1 cellular context compared by ENCODE assay signal in the genomic region with DNA sequence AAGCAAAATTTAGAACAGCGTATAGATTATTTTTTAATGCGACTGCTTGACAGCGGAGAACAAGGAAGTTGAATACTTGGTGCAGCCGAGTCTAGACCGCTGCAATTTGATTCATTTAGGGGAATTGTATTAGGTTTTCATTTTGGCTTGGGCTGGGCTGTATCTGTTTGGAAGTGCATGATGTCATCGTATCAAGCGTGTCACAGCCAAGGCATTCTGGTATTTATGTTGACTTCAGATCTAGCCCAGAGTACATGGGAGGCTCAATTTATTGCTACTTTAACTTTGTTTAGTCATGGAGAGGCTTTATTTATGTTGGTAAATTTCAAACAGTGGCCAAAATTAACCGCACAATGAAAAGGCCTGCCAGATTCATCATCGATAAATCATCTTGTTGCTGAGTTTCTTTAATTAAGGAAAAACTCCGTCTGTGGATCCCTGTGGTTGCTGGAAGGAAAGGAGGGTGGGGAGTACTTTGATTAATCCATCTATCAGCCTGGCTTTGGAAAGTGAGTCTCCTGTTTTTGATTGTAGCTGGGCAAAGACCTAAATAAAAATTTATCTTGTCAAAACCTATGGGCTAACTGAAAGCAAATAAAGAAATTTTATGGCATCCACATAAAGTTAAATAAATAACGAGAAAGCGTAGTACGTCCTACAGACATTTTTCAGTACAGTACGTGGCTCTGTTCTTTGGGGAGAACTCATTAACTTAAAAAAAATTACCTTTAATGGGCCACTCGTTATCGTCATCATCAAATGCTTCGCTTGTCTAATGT.
TF ChIP-seq lines count a peak whose summit lies in the region.

No MANE protein-coding gene starts in this region.

TF ChIP-seq in HEK293, 187 proteins besides CTCF, POLR2A, EP300 and RAD21 (continued from another document and continues in another):
- TF ChIP-seq, protein P1, sequence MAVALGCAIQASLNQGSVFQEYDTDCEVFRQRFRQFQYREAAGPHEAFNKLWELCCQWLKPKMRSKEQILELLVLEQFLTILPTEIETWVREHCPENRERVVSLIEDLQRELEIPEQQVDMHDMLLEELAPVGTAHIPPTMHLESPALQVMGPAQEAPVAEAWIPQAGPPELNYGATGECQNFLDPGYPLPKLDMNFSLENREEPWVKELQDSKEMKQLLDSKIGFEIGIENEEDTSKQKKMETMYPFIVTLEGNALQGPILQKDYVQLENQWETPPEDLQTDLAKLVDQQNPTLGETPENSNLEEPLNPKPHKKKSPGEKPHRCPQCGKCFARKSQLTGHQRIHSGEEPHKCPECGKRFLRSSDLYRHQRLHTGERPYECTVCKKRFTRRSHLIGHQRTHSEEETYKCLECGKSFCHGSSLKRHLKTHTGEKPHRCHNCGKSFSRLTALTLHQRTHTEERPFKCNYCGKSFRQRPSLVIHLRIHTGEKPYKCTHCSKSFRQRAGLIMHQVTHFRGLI (tag by site-specific recombination; IDR thresholded peaks at IDR 0.05): peak; percentile 72; the same call in 1 of the 2 replicates
- TF ChIP-seq, protein P2, sequence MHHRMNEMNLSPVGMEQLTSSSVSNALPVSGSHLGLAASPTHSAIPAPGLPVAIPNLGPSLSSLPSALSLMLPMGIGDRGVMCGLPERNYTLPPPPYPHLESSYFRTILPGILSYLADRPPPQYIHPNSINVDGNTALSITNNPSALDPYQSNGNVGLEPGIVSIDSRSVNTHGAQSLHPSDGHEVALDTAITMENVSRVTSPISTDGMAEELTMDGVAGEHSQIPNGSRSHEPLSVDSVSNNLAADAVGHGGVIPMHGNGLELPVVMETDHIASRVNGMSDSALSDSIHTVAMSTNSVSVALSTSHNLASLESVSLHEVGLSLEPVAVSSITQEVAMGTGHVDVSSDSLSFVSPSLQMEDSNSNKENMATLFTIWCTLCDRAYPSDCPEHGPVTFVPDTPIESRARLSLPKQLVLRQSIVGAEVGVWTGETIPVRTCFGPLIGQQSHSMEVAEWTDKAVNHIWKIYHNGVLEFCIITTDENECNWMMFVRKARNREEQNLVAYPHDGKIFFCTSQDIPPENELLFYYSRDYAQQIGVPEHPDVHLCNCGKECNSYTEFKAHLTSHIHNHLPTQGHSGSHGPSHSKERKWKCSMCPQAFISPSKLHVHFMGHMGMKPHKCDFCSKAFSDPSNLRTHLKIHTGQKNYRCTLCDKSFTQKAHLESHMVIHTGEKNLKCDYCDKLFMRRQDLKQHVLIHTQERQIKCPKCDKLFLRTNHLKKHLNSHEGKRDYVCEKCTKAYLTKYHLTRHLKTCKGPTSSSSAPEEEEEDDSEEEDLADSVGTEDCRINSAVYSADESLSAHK (tag by site-specific recombination; IDR thresholded peaks at IDR 0.05): peak; percentile 82
- peak; percentile 37; the same call in 1 of the 2 replicates for TF ChIP-seq ZNF558 (tag by site-specific recombination; IDR thresholded peaks at IDR 0.05)
- TF ChIP-seq ZFP69B (tag by site-specific recombination; IDR thresholded peaks at IDR 0.05): peak; percentile 48; the same call in 1 of the 2 replicates
- TF ChIP-seq, protein P3, sequence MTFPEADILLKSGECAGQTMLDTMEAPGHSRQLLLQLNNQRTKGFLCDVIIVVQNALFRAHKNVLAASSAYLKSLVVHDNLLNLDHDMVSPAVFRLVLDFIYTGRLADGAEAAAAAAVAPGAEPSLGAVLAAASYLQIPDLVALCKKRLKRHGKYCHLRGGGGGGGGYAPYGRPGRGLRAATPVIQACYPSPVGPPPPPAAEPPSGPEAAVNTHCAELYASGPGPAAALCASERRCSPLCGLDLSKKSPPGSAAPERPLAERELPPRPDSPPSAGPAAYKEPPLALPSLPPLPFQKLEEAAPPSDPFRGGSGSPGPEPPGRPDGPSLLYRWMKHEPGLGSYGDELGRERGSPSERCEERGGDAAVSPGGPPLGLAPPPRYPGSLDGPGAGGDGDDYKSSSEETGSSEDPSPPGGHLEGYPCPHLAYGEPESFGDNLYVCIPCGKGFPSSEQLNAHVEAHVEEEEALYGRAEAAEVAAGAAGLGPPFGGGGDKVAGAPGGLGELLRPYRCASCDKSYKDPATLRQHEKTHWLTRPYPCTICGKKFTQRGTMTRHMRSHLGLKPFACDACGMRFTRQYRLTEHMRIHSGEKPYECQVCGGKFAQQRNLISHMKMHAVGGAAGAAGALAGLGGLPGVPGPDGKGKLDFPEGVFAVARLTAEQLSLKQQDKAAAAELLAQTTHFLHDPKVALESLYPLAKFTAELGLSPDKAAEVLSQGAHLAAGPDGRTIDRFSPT (tag by site-specific recombination; IDR thresholded peaks at IDR 0.05): no peak
- TF ChIP-seq, protein P4, sequence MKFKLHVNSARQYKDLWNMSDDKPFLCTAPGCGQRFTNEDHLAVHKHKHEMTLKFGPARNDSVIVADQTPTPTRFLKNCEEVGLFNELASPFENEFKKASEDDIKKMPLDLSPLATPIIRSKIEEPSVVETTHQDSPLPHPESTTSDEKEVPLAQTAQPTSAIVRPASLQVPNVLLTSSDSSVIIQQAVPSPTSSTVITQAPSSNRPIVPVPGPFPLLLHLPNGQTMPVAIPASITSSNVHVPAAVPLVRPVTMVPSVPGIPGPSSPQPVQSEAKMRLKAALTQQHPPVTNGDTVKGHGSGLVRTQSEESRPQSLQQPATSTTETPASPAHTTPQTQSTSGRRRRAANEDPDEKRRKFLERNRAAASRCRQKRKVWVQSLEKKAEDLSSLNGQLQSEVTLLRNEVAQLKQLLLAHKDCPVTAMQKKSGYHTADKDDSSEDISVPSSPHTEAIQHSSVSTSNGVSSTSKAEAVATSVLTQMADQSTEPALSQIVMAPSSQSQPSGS (tag by site-specific recombination; IDR thresholded peaks at IDR 0.05; ENCODE audit: low read depth): peak; percentile 97
- 0 out of 2 replicates have a peak, but pooled peaks have one; percentile 20 for TF ChIP-seq IKZF3 (tag by site-specific recombination; IDR thresholded peaks at IDR 0.05)
- TF ChIP-seq ZNF404 (tag by site-specific recombination; IDR thresholded peaks at IDR 0.05): no peak
- peak; percentile 42 for TF ChIP-seq GLIS1 (tag by site-specific recombination; IDR thresholded peaks at IDR 0.05)
- TF ChIP-seq OSR2 (tag by site-specific recombination; IDR thresholded peaks at IDR 0.05): peak; percentile 83
- TF ChIP-seq ZBTB8A (tag by site-specific recombination; IDR thresholded peaks at IDR 0.05): no peak
- peak; percentile 93 for TF ChIP-seq ZNF629 (tag by site-specific recombination; IDR thresholded peaks at IDR 0.05)
- peak; percentile 91 for TF ChIP-seq ZEB2 (tag by site-specific recombination; IDR thresholded peaks at IDR 0.05)
- peak; percentile 25; the same call in 1 of the 2 replicates for TF ChIP-seq ZNF37A (tag by site-specific recombination; IDR thresholded peaks at IDR 0.05)
- TF ChIP-seq ZXDB (tag by site-specific recombination; IDR thresholded peaks at IDR 0.05): peak; percentile 74
- TF ChIP-seq, protein P5, sequence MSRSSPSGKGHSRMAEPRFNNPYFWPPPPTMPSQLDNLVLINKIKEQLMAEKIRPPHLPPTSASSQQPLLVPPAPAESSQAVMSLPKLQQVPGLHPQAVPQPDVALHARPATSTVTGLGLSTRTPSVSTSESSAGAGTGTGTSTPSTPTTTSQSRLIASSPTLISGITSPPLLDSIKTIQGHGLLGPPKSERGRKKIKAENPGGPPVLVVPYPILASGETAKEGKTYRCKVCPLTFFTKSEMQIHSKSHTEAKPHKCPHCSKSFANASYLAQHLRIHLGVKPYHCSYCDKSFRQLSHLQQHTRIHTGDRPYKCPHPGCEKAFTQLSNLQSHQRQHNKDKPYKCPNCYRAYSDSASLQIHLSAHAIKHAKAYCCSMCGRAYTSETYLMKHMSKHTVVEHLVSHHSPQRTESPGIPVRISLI (tag by site-specific recombination; IDR thresholded peaks at IDR 0.05): 0 out of 2 replicates have a peak, but pooled peaks have one; percentile 36
- TF ChIP-seq ZBTB17 (tag by site-specific recombination; IDR thresholded peaks at IDR 0.05): peak; percentile 88
- TF ChIP-seq, protein P6, sequence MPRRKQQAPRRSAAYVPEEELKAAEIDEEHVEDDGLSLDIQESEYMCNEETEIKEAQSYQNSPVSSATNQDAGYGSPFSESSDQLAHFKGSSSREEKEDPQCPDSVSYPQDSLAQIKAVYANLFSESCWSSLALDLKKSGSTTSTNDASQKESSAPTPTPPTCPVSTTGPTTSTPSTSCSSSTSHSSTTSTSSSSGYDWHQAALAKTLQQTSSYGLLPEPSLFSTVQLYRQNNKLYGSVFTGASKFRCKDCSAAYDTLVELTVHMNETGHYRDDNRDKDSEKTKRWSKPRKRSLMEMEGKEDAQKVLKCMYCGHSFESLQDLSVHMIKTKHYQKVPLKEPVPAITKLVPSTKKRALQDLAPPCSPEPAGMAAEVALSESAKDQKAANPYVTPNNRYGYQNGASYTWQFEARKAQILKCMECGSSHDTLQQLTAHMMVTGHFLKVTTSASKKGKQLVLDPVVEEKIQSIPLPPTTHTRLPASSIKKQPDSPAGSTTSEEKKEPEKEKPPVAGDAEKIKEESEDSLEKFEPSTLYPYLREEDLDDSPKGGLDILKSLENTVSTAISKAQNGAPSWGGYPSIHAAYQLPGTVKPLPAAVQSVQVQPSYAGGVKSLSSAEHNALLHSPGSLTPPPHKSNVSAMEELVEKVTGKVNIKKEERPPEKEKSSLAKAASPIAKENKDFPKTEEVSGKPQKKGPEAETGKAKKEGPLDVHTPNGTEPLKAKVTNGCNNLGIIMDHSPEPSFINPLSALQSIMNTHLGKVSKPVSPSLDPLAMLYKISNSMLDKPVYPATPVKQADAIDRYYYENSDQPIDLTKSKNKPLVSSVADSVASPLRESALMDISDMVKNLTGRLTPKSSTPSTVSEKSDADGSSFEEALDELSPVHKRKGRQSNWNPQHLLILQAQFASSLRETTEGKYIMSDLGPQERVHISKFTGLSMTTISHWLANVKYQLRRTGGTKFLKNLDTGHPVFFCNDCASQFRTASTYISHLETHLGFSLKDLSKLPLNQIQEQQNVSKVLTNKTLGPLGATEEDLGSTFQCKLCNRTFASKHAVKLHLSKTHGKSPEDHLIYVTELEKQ (tag by site-specific recombination; IDR thresholded peaks at IDR 0.05; ENCODE audit: borderline replicate concordance): peak; percentile 26; the same call in 1 of the 2 replicates
- no peak for TF ChIP-seq ZNF335 (tag by site-specific recombination; conservative IDR thresholded peaks at IDR 0.05)
- TF ChIP-seq, protein P7, sequence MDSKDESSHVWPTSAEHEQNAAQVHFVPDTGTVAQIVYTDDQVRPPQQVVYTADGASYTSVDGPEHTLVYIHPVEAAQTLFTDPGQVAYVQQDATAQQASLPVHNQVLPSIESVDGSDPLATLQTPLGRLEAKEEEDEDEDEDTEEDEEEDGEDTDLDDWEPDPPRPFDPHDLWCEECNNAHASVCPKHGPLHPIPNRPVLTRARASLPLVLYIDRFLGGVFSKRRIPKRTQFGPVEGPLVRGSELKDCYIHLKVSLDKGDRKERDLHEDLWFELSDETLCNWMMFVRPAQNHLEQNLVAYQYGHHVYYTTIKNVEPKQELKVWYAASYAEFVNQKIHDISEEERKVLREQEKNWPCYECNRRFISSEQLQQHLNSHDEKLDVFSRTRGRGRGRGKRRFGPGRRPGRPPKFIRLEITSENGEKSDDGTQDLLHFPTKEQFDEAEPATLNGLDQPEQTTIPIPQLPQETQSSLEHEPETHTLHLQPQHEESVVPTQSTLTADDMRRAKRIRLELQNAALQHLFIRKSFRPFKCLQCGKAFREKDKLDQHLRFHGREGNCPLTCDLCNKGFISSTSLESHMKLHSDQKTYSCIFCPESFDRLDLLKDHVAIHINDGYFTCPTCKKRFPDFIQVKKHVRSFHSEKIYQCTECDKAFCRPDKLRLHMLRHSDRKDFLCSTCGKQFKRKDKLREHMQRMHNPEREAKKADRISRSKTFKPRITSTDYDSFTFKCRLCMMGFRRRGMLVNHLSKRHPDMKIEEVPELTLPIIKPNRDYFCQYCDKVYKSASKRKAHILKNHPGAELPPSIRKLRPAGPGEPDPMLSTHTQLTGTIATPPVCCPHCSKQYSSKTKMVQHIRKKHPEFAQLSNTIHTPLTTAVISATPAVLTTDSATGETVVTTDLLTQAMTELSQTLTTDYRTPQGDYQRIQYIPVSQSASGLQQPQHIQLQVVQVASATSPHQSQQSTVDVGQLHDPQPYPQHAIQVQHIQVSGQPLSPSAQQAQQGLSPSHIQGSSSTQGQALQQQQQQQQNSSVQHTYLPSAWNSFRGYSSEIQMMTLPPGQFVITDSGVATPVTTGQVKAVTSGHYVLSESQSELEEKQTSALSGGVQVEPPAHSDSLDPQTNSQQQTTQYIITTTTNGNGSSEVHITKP (tag by site-specific recombination; IDR thresholded peaks at IDR 0.05): peak; percentile 95
- TF ChIP-seq, protein P8, sequence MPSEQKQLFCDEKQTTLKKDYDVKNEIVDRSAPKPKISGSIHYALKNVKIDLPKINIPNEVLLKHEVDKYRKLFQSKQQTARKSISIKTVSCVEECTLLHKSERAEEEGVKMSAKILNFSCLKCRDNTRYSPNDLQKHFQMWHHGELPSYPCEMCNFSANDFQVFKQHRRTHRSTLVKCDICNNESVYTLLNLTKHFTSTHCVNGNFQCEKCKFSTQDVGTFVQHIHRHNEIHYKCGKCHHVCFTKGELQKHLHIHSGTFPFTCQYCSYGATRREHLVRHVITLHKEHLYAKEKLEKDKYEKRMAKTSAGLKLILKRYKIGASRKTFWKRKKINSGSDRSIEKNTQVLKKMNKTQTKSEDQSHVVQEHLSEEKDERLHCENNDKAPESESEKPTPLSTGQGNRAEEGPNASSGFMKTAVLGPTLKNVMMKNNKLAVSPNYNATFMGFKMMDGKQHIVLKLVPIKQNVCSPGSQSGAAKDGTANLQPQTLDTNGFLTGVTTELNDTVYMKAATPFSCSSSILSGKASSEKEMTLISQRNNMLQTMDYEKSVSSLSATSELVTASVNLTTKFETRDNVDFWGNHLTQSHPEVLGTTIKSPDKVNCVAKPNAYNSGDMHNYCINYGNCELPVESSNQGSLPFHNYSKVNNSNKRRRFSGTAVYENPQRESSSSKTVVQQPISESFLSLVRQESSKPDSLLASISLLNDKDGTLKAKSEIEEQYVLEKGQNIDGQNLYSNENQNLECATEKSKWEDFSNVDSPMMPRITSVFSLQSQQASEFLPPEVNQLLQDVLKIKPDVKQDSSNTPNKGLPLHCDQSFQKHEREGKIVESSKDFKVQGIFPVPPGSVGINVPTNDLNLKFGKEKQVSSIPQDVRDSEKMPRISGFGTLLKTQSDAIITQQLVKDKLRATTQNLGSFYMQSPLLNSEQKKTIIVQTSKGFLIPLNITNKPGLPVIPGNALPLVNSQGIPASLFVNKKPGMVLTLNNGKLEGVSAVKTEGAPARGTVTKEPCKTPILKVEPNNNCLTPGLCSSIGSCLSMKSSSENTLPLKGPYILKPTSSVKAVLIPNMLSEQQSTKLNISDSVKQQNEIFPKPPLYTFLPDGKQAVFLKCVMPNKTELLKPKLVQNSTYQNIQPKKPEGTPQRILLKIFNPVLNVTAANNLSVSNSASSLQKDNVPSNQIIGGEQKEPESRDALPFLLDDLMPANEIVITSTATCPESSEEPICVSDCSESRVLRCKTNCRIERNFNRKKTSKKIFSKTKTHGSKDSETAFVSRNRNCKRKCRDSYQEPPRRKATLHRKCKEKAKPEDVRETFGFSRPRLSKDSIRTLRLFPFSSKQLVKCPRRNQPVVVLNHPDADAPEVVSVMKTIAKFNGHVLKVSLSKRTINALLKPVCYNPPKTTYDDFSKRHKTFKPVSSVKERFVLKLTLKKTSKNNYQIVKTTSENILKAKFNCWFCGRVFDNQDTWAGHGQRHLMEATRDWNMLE (tag by site-specific recombination; conservative IDR thresholded peaks at IDR 0.05; ENCODE audit: low read depth): 0 out of 2 replicates have a peak, but pooled peaks have one; percentile 22
- TF ChIP-seq ZNF549 (tag by site-specific recombination; IDR thresholded peaks at IDR 0.05): no peak
- TF ChIP-seq ZNF366 (tag by site-specific recombination; conservative IDR thresholded peaks at IDR 0.05): peak; percentile 97
- no peak for TF ChIP-seq SETDB1 (IDR thresholded peaks at IDR 0.05; ENCODE audit: insufficient read length, low read length)
- TF ChIP-seq KLF10 (tag by site-specific recombination; IDR thresholded peaks at IDR 0.05): peak; percentile 79
- TF ChIP-seq SALL2 (tag by site-specific recombination; IDR thresholded peaks at IDR 0.05; ENCODE audit: borderline replicate concordance): no peak
- peak; percentile 94 for TF ChIP-seq ZNF843 (tag by site-specific recombination; IDR thresholded peaks at IDR 0.05)
- peak; percentile 93 for TF ChIP-seq FEZF1 (tag by site-specific recombination; IDR thresholded peaks at IDR 0.05)
- peak; percentile 65 for TF ChIP-seq ZNF76 (tag by site-specific recombination; IDR thresholded peaks at IDR 0.05; ENCODE audit: borderline replicate concordance, low read depth)
